Comparison of ENCODE assay signal across 1 cellular context in the genomic region with DNA sequence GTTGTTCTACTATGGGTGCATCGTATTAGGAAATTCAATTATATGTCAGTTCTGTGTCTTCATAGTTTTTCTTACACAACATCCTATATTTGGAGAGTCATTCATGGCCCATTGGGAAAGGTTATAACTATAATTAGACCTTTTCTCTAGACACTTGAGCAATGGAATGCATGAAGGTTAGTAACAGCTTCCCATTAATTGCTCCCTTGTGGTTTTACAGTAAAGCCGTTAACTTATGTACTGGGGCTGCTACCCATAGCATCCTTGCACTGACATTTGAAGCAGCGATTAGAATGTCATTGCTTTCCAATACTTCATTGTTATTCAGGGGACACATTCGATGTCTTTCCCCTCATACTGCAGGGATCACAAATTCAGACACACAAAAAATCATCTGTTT.
TF ChIP-seq lines count a peak whose summit lies in the region.

No MANE protein-coding gene starts in this region.

TF ChIP-seq in GM23338, 12 proteins besides CTCF, POLR2A, EP300 and RAD21 (continued from another document):
- no peak for TF ChIP-seq CREB1 (CRISPR knock-in tag; IDR thresholded peaks at IDR 0.05; ENCODE audit: low read depth)
- TF ChIP-seq, protein P1, sequence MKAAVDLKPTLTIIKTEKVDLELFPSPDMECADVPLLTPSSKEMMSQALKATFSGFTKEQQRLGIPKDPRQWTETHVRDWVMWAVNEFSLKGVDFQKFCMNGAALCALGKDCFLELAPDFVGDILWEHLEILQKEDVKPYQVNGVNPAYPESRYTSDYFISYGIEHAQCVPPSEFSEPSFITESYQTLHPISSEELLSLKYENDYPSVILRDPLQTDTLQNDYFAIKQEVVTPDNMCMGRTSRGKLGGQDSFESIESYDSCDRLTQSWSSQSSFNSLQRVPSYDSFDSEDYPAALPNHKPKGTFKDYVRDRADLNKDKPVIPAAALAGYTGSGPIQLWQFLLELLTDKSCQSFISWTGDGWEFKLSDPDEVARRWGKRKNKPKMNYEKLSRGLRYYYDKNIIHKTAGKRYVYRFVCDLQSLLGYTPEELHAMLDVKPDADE (IDR thresholded peaks at IDR 0.05): no peak
- no peak for TF ChIP-seq ZNF331 (CRISPR knock-in tag; IDR thresholded peaks at IDR 0.05; ENCODE audit: low read depth)
- no peak for TF ChIP-seq JUNB (IDR thresholded peaks at IDR 0.05; ENCODE audit: unreplicated experiment)
- no peak for TF ChIP-seq STAT1 (IDR thresholded peaks at IDR 0.05; ENCODE audit: unreplicated experiment)
- TF ChIP-seq NANOG (IDR thresholded peaks at IDR 0.05; ENCODE audit: borderline replicate concordance): no peak
- no peak for TF ChIP-seq POLR2AphosphoS5 (IDR thresholded peaks at IDR 0.05; ENCODE audit: low read depth)
- TF ChIP-seq, protein P2, sequence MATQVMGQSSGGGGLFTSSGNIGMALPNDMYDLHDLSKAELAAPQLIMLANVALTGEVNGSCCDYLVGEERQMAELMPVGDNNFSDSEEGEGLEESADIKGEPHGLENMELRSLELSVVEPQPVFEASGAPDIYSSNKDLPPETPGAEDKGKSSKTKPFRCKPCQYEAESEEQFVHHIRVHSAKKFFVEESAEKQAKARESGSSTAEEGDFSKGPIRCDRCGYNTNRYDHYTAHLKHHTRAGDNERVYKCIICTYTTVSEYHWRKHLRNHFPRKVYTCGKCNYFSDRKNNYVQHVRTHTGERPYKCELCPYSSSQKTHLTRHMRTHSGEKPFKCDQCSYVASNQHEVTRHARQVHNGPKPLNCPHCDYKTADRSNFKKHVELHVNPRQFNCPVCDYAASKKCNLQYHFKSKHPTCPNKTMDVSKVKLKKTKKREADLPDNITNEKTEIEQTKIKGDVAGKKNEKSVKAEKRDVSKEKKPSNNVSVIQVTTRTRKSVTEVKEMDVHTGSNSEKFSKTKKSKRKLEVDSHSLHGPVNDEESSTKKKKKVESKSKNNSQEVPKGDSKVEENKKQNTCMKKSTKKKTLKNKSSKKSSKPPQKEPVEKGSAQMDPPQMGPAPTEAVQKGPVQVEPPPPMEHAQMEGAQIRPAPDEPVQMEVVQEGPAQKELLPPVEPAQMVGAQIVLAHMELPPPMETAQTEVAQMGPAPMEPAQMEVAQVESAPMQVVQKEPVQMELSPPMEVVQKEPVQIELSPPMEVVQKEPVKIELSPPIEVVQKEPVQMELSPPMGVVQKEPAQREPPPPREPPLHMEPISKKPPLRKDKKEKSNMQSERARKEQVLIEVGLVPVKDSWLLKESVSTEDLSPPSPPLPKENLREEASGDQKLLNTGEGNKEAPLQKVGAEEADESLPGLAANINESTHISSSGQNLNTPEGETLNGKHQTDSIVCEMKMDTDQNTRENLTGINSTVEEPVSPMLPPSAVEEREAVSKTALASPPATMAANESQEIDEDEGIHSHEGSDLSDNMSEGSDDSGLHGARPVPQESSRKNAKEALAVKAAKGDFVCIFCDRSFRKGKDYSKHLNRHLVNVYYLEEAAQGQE (IDR thresholded peaks at IDR 0.05; ENCODE audit: unreplicated experiment): no peak
